14 cellular contexts compared by ENCODE assay signal in the genomic region with DNA sequence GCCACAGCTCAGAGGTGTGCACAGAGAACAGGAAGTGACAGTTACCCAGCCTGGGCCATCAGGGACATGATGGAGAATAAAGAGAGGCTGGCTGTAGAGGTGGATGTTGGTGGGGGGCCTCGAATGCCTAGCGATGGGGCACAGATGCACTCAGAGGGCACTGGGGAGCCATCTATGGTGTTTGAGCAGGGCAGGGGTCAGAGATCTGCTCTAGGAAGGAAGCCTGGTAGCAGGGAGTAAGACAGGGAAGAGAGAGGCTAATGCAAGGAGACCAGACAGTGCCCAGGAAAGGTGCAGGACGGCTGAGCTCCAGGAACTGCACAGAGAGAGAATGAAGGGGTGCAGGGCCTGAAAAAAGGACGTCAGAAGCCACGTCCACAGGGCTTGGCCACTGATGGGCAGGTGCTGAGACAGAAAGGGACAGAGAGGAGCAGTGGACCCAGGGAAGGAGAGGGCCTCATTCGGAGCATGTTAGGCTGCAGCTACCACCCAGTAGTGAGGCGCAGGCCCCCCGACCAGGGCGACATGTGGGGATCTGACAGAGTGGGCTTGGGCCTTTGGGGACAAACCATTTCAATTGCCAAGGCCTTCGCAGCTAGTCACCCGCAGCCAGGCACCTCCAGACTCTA. TPM values are rescaled to one million over a fixed set of nuclear protein-coding genes. Genes with fewer than 3 reads are reported as not detected.
DNase-seq lines count a peak whose midpoint lies in the region; ATAC-seq and TF ChIP-seq lines count a peak whose summit lies in the region.
"Had no signal": no experiment of that assay in that cellular context is flagged by ENCODE, and none has a peak within 500 bp of the region (broad histone marks: within the 10 kb centered on the region; RNA-seq: fewer than 3 reads in every experiment).

No MANE protein-coding gene starts in this region.

- H3K36me3 ChIP-seq in HEK293 (ENCODE audit: control insufficient read depth in 2 of 2, insufficient read depth in 1 of 2, low read length in 2 of 2): no peaks in the 10 kb centered on the region

- H3K4me1 ChIP-seq in right cardiac atrium (ENCODE audit: control insufficient read depth, insufficient read depth, low read length) (no peaks in the 10 kb centered on the region), HEK293 (ENCODE audit: control insufficient read depth, insufficient read depth, low read length) (no peaks in the 10 kb centered on the region)
- H3K4me1 ChIP-seq: Caco-2 had no signal

- TF ChIP-seq CTCF in HEK293 (tag by site-specific recombination; IDR thresholded peaks at IDR 0.05): no peak

- intact Hi-C loops in right cardiac atrium (cut with DNase I) (loop anchor here in 2 of 4 donors (10.0 kb wide), 2 partner anchors 200 to 290 kb away; partner anchors contain the start of gene HES3 (in 1 of the 2)), left cardiac atrium (cut with DNase I) (loop anchor here in 1 of 2 donors (10.0 kb wide), 1 partner anchor 300 kb away; no protein-coding TSS in a partner anchor)
- intact Hi-C loops in dendritic cell treated with granulocyte-macrophage colony-stimulating factor and Interleukin-4, amounts not matched to agents 40 ng/mL and 50 ng/mL, for 4 days (cut with micrococcal nuclease): no loop called here

- no peak overlapping the region for H3K4me3 Mint-ChIP-seq in dendritic cell treated with granulocyte-macrophage colony-stimulating factor and Interleukin-4, amounts not matched to agents 40 ng/mL and 50 ng/mL, for 4 days
- no peak overlapping the region for H3K4me3 Mint-ChIP-seq in stimulated activated effector memory CD8-positive, alpha-beta T cell treated with anti-CD3 and anti-CD28 coated beads, Interleukin-12 subunit alpha, Interleukin-12 subunit beta, amount 100 ng/mL, for 72 hours
- H3K4me3 Mint-ChIP-seq: GM23338 had no signal

- CTCF ChIA-PET in HEK293 (lab: Yijun Ruan, JAX): interaction anchor here (0.6 to 1.4 kb wide), 3 partner anchors 12 to 298 kb away, joined by 3 to 4 read pairs (median 3); no protein-coding TSS in a partner anchor

- peak in 2 of 3 donors; percentile 18 to 31 for DNase-seq in right cardiac atrium
- DNase-seq in left cardiac atrium: no peak
- no peak for DNase-seq in stimulated activated effector memory CD8-positive, alpha-beta T cell treated with anti-CD3 and anti-CD28 coated beads, Interleukin-12 subunit alpha, Interleukin-12 subunit beta, amount 100 ng/mL, for 72 hours (ENCODE audit: low spot score in 2 of 2)
- no peak for DNase-seq in HUDEP-2 (lab: John Stamatoyannopoulos, UW; ENCODE audit: unreplicated experiment in 76 of 76)
- DNase-seq: Caco-2, NCI-H1105 treated with DMSO at 0.1 percent for 48 hours, NCI-H187 treated with DMSO at 0.1 percent for 48 hours, NCI-H446, NCI-H748 treated with DMSO at 0.1 percent for 48 hours, PC-9 had no signal

- H3K27me3 ChIP-seq in right cardiac atrium (ENCODE audit: control insufficient read depth, insufficient read depth): no peaks in the 10 kb centered on the region

- POLR2A ChIA-PET in HEK293 (lab: Yijun Ruan, JAX): no interaction called here

- ATAC-seq in right cardiac atrium (no peak), left cardiac atrium (no peak), GM18505 (IDR thresholded peaks at IDR 0.05; ENCODE audit: unreplicated experiment) (no peak)
- no peak for ATAC-seq in stimulated activated effector memory CD8-positive, alpha-beta T cell treated with anti-CD3 and anti-CD28 coated beads, Interleukin-12 subunit alpha, Interleukin-12 subunit beta, amount 100 ng/mL, for 72 hours
- ATAC-seq: GM23338 had no signal

- H3K27me3 Mint-ChIP-seq in dendritic cell treated with granulocyte-macrophage colony-stimulating factor and Interleukin-4, amounts not matched to agents 40 ng/mL and 50 ng/mL, for 4 days: no peaks in the 10 kb centered on the region

- no peak overlapping the region for H3K27ac ChIP-seq in right cardiac atrium (ENCODE audit: low read length)
- H3K27ac ChIP-seq in HEK293 (ENCODE audit: extremely low read depth, low read depth, low read length): no peak overlapping the region
- H3K27ac ChIP-seq: PC-9 had no signal

- no peak overlapping the region for H3K4me3 ChIP-seq in right cardiac atrium (ENCODE audit: low read length)
- H3K4me3 ChIP-seq in HEK293 (ENCODE audit: low read depth, low read length): no peak overlapping the region
- H3K4me3 ChIP-seq: GM23338, PC-9 had no signal

- TF ChIP-seq POLR2A in GM18505 (IDR thresholded peaks at IDR 0.05; ENCODE audit: borderline replicate concordance, extremely low read depth, insufficient read depth, insufficient read length): no peak

- WGBS in right cardiac atrium: 87% methylated on average over 11 of the region's 11 CpGs

- H3K9me3 ChIP-seq in right cardiac atrium (ENCODE audit: control insufficient read depth, low read length) (no peaks in the 10 kb centered on the region), HEK293 (ENCODE audit: control insufficient read depth, insufficient read depth, low read depth, low read length) (no peaks in the 10 kb centered on the region)
- H3K9me3 ChIP-seq: Caco-2 had no signal

- peaks cover 100% of the 10 kb centered on the region for H3K36me3 Mint-ChIP-seq in dendritic cell treated with granulocyte-macrophage colony-stimulating factor and Interleukin-4, amounts not matched to agents 40 ng/mL and 50 ng/mL, for 4 days (ENCODE audit: low read depth)
- H3K36me3 Mint-ChIP-seq in stimulated activated effector memory CD8-positive, alpha-beta T cell treated with anti-CD3 and anti-CD28 coated beads, Interleukin-12 subunit alpha, Interleukin-12 subunit beta, amount 100 ng/mL, for 72 hours: peaks cover 98% of the 10 kb centered on the region

- peak overlapping the region; percentile 38 for H3K27ac Mint-ChIP-seq in dendritic cell treated with granulocyte-macrophage colony-stimulating factor and Interleukin-4, amounts not matched to agents 40 ng/mL and 50 ng/mL, for 4 days
- peak overlapping the region; percentile 84 for H3K27ac Mint-ChIP-seq in stimulated activated effector memory CD8-positive, alpha-beta T cell treated with anti-CD3 and anti-CD28 coated beads, Interleukin-12 subunit alpha, Interleukin-12 subunit beta, amount 100 ng/mL, for 72 hours
- H3K27ac Mint-ChIP-seq: GM23338 had no signal

- H3K9me3 Mint-ChIP-seq in dendritic cell treated with granulocyte-macrophage colony-stimulating factor and Interleukin-4, amounts not matched to agents 40 ng/mL and 50 ng/mL, for 4 days: no peaks in the 10 kb centered on the region
- no peaks in the 10 kb centered on the region for H3K9me3 Mint-ChIP-seq in stimulated activated effector memory CD8-positive, alpha-beta T cell treated with anti-CD3 and anti-CD28 coated beads, Interleukin-12 subunit alpha, Interleukin-12 subunit beta, amount 100 ng/mL, for 72 hours
- H3K9me3 Mint-ChIP-seq: GM23338 had no signal

- H3K4me1 Mint-ChIP-seq in dendritic cell treated with granulocyte-macrophage colony-stimulating factor and Interleukin-4, amounts not matched to agents 40 ng/mL and 50 ng/mL, for 4 days (ENCODE audit: low read depth): peaks cover 23% of the 10 kb centered on the region
- peaks cover 46% of the 10 kb centered on the region for H3K4me1 Mint-ChIP-seq in stimulated activated effector memory CD8-positive, alpha-beta T cell treated with anti-CD3 and anti-CD28 coated beads, Interleukin-12 subunit alpha, Interleukin-12 subunit beta, amount 100 ng/mL, for 72 hours
- H3K4me1 Mint-ChIP-seq: GM23338 had no signal

TF ChIP-seq in HEK293, 187 proteins besides CTCF, POLR2A, EP300 and RAD21:
- TF ChIP-seq ZNF292 (tag by site-specific recombination; IDR thresholded peaks at IDR 0.05; ENCODE audit: borderline replicate concordance, low read depth): no peak
- TF ChIP-seq ZSCAN30 (tag by site-specific recombination; IDR thresholded peaks at IDR 0.05): no peak
- TF ChIP-seq ZNF16 (tag by site-specific recombination; IDR thresholded peaks at IDR 0.05; ENCODE audit: low read depth): peak; percentile 57; the same call in 1 of the 2 replicates
- no peak for TF ChIP-seq MYNN (tag by site-specific recombination; IDR thresholded peaks at IDR 0.05; ENCODE audit: borderline replicate concordance)

RNA-seq across cellular contexts. Expression of gene KCNAB2, which starts 1.1 kb away (rescaled TPM):
- 10 to 100 TPM; 15.4 to 25.6 (median 19.0) TPM for total RNA-seq in right cardiac atrium
- polyA plus RNA-seq in right cardiac atrium: 12.6 TPM
- total RNA-seq in left cardiac atrium: 10 to 100 TPM; 13.2 to 14.7 TPM

RNA-seq across cellular contexts. Expression of gene NPHP4, which starts 52.4 kb away (rescaled TPM):
- 1 to 10 TPM; 4.8 to 6.0 (median 5.4) TPM for total RNA-seq in right cardiac atrium
- polyA plus RNA-seq in right cardiac atrium: 2.8 TPM
- total RNA-seq in left cardiac atrium: 1 to 10 TPM; 5.1 to 7.3 TPM

Comparison
In these comparisons a context has a peak if more than half of its experiments do, and no peak if none do; other contexts are left out.
1. DNase-seq: peak in right cardiac atrium (2 of 3); none in left cardiac atrium (single experiment), stimulated activated effector memory CD8-positive, alpha-beta T cell treated with anti-CD3 and anti-CD28 coated beads, Interleukin-12 subunit alpha, Interleukin-12 subunit beta, amount 100 ng/mL, for 72 hours (0 of 2) and HUDEP-2 (0 of 76).